In genomic region chr11:122882189-122882808, GRCh38 we compare ENCODE assay signal across 8 cellular contexts. TPM values are rescaled to one million over a fixed set of nuclear protein-coding genes. Genes with fewer than 3 reads are reported as not detected.
DNase-seq lines count a peak whose midpoint lies in the region; ATAC-seq and TF ChIP-seq lines count a peak whose summit lies in the region.

TSS of gene JHY (plus strand) at chr11:122882759. CDS start at chr11:122885850, 3,091 bp downstream.

- no peaks in the 10 kb centered on the region for H3K9me3 Mint-ChIP-seq in stimulated activated naive CD8-positive, alpha-beta T cell treated with anti-CD3 and anti-CD28 coated beads, Interleukin-15, Interleukin-2, amounts not matched to agents 100 ng/mL and 50 ng/mL, for 24 hours

- no peak for DNase-seq in stimulated activated naive CD8-positive, alpha-beta T cell treated with anti-CD3 and anti-CD28 coated beads, Interleukin-15, Interleukin-2, amounts not matched to agents 100 U/mL and 50 U/mL, for 24 hours
- DNase-seq in mammary epithelial cell (no peak), NCI-H69 (lab: John Stamatoyannopoulos, UW) (no peak), NCI-H2107 treated with DMSO at 0.1 percent for 48 hours (lab: John Stamatoyannopoulos, UW; ENCODE audit: unreplicated experiment) (no peak)

- peaks cover 5% of the 10 kb centered on the region for H3K36me3 Mint-ChIP-seq in stimulated activated naive CD8-positive, alpha-beta T cell treated with anti-CD3 and anti-CD28 coated beads, Interleukin-15, Interleukin-2, amounts not matched to agents 100 ng/mL and 50 ng/mL, for 24 hours (ENCODE audit: low read depth)

- BruUV-seq in mammary epithelial cell (replicated peaks; lab: Mats Ljungman, UMichigan) = no TSS peak

- intact Hi-C loops in mammary epithelial cell (cut with micrococcal nuclease) = no loop called here

- H3K4me2 ChIP-seq in mammary epithelial cell (ENCODE audit: insufficient read depth, low read depth, low read length) = peak within 1 kb of the TSS; percentile 93

- no peaks in the 10 kb centered on the region for H3K27me3 ChIP-seq in mammary epithelial cell (ENCODE audit: insufficient read depth, low read length)
- peaks cover 8% of the 10 kb centered on the region for H3K27me3 ChIP-seq in mononuclear cell (ENCODE audit: insufficient read depth, low read length)

- H3K27ac ChIP-seq in mammary epithelial cell (ENCODE audit: insufficient read depth, low read depth, low read length) = peak within 1 kb of the TSS; percentile 79

- ATAC-seq in stimulated activated naive CD8-positive, alpha-beta T cell treated with anti-CD3 and anti-CD28 coated beads, Interleukin-15, Interleukin-2, amounts not matched to agents 100 U/mL and 50 U/mL, for 24 hours = no peak
- ATAC-seq in HG02840 (IDR thresholded peaks at IDR 0.05; ENCODE audit: low FRiP score, unreplicated experiment) = no peak
- ATAC-seq in HG02981 (IDR thresholded peaks at IDR 0.05; ENCODE audit: unreplicated experiment) = no peak

- H3K9me3 ChIP-seq in mammary epithelial cell (replicated peaks; ENCODE audit: insufficient read depth, low read length) (no peaks in the 10 kb centered on the region), mononuclear cell (ENCODE audit: low read depth, low read length) (no peaks in the 10 kb centered on the region)

- in situ Hi-C loops in mammary epithelial cell (cut with MboI; ENCODE audit: low sequenced_read_pairs in 2 of 2) = no loop called here

- no peak for TF ChIP-seq CTCF in mammary epithelial cell (conservative IDR thresholded peaks at IDR 0.05 in 1 of 2, IDR thresholded peaks at IDR 0.05 in 1 of 2; ENCODE audit: extremely low read depth in 1 of 2, insufficient read depth in 1 of 2, low read depth in 1 of 2, low read length in 2 of 2)

- peak within 1 kb of the TSS; percentile 79 for H3K9ac ChIP-seq in mammary epithelial cell (ENCODE audit: insufficient read depth, low read length)

- H3K27ac Mint-ChIP-seq in stimulated activated naive CD8-positive, alpha-beta T cell treated with anti-CD3 and anti-CD28 coated beads, Interleukin-15, Interleukin-2, amounts not matched to agents 100 ng/mL and 50 ng/mL, for 24 hours = peak within 1 kb of the TSS; percentile 88

- H3K4me1 Mint-ChIP-seq in stimulated activated naive CD8-positive, alpha-beta T cell treated with anti-CD3 and anti-CD28 coated beads, Interleukin-15, Interleukin-2, amounts not matched to agents 100 ng/mL and 50 ng/mL, for 24 hours (ENCODE audit: low read depth) = peaks cover 29% of the 10 kb centered on the region

- H4K20me1 ChIP-seq in mammary epithelial cell (ENCODE audit: insufficient read depth, low read length) = no peaks in the 10 kb centered on the region

- CTCF ChIA-PET in mammary epithelial cell (lab: Charles Lee; ENCODE audit: low non-redundant PET) = no interaction called here

- peak within 1 kb of the TSS; percentile 87 for H3K4me3 Mint-ChIP-seq in stimulated activated naive CD8-positive, alpha-beta T cell treated with anti-CD3 and anti-CD28 coated beads, Interleukin-15, Interleukin-2, amounts not matched to agents 100 ng/mL and 50 ng/mL, for 24 hours

- H3K4me3 ChIP-seq in mammary epithelial cell (replicated peaks in 1 of 3; ENCODE audit: insufficient read depth in 1 of 3, low read depth in 2 of 3, low read length in 3 of 3) (peak within 1 kb of the TSS; percentile 63 to 82 (median 76)), mononuclear cell (ENCODE audit: low read length) (peak within 1 kb of the TSS; percentile 59)

- dilution Hi-C loops in mammary epithelial cell (cut with HindIII; ENCODE audit: low sequenced_read_pairs) = no loop called here

- H2AFZ ChIP-seq in mammary epithelial cell (ENCODE audit: low read depth, low read length) = peak within 1 kb of the TSS; percentile 88

- H3K27me3 Mint-ChIP-seq in stimulated activated naive CD8-positive, alpha-beta T cell treated with anti-CD3 and anti-CD28 coated beads, Interleukin-15, Interleukin-2, amounts not matched to agents 100 ng/mL and 50 ng/mL, for 24 hours = peaks cover 5% of the 10 kb centered on the region

- WGBS in mammary epithelial cell (ENCODE audit: low coverage, missing lambda C conversion rate) = 34% methylated on average over 31 of the region's 33 CpGs

- no peaks in the 10 kb centered on the region for H3K36me3 ChIP-seq in mammary epithelial cell (ENCODE audit: insufficient read depth, low read length)

- no peaks in the 10 kb centered on the region for H3K79me2 ChIP-seq in mammary epithelial cell (ENCODE audit: insufficient read depth, low read length)

- H3K4me1 ChIP-seq in mammary epithelial cell (ENCODE audit: insufficient read depth, low read length) = peaks cover 3% of the 10 kb centered on the region
- H3K4me1 ChIP-seq in mononuclear cell (ENCODE audit: insufficient read depth, low read length) = peaks cover 12% of the 10 kb centered on the region

RNA-seq across cellular contexts. Expression of gene JHY, which starts in this region (rescaled TPM):
- total RNA-seq in mammary epithelial cell = 1 to 10 TPM; 6.2 to 7.7 TPM
- polyA plus RNA-seq in mammary epithelial cell = 2.3 TPM
- 3.3 TPM for polyA minus RNA-seq in mammary epithelial cell
- 2.3 TPM for total RNA-seq in mononuclear cell
